In the genomic region with DNA sequence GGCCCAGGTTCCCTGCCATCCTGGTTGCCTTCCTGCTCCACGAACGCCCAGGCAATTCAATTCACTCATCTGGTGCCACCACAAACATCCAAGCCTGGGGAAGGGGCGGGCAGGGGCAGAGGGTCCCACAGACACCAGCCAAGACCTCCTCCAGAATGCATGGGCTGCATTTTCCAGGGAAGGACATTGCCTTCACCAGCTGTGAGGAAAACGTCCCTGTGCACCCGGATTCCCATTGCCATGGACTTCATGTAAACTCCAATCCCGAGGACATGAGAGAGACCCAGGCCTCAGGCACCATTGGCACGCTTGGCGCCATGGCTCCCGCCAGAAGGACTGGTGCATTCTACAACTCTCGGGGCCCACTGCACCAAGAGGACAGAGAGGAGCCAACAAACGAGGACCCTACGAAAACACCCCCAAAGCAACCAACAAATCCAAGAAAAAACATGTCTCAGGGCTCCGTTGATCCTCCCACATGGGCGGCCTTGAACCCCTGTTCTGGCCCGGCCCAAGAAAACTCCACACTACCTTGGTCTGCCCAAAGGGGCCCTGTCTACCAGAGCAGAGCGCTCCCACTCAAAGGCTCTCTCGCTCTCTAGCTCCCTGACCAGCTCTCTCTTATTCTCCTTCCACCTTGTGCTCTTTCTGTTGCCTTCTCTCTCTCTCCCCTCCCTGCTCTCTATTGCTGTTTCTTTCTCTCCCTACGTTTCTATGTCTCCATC, we compare ENCODE assay signal across 29 cellular contexts.
"Had no signal": no experiment of that assay in that cellular context is flagged by ENCODE, and none has a peak within 500 bp of the region (broad histone marks: within the 10 kb centered on the region; RNA-seq: fewer than 3 reads in every experiment).

No MANE protein-coding gene starts in this region.

- H3K36me3 ChIP-seq: left lung, lower lobe of right lung, ovary, right atrium auricular region, stomach, thyroid gland, transverse colon, upper lobe of left lung, vagina had no signal

- H3K27me3 ChIP-seq: left lung, ovary, right atrium auricular region, stomach, testis, thyroid gland, transverse colon, upper lobe of left lung, vagina had no signal

- H3K4me3 ChIP-seq: left lung, lower lobe of right lung, mucosa of descending colon, ovary, right atrium auricular region, skin epidermis, stomach, thyroid gland, transverse colon, upper lobe of left lung, vagina had no signal

- H3K4me1 ChIP-seq: left lung, lower lobe of right lung, right atrium auricular region, stomach, testis, thyroid gland, transverse colon, upper lobe of left lung, vagina had no signal

- H3K36me3 Mint-ChIP-seq: immature natural killer cell had no signal

- H3K27ac ChIP-seq: left lung, lower lobe of right lung, ovary, right atrium auricular region, skin epidermis, stomach, testis, thyroid gland, transverse colon, upper lobe of left lung, vagina had no signal

- H3K4me1 Mint-ChIP-seq: immature natural killer cell, nephron, neural crest cell had no signal

- H3K9me3 ChIP-seq: lower lobe of right lung, ovary, right atrium auricular region, testis, thyroid gland, transverse colon, upper lobe of left lung, vagina had no signal

- H3K4me3 Mint-ChIP-seq: immature natural killer cell; naive thymus-derived CD8-positive, alpha-beta T cell; nephron; neural crest cell; stimulated activated naive B cell treated with anti-CD40 and anti-IgM and Interleukin-4, amounts not matched to agents 10 μg/mL and 1 μg/mL and 100 μg/mL, for 72 hours had no signal

- DNase-seq: hypothalamus; immature natural killer cell; kidney; left colon; left lung; lower lobe of right lung; mesendoderm; midbrain; mucosa of descending colon; naive thymus-derived CD8-positive, alpha-beta T cell; nucleus accumbens; ovary; stimulated activated CD4-positive, alpha-beta T cell treated with anti-CD3 and anti-CD28 coated beads, Interleukin-12 subunit alpha, Interleukin-12 subunit beta, amount 100 ng/mL, for 4 hours; stimulated activated CD4-positive, alpha-beta T cell treated with anti-CD3 and anti-CD28 coated beads, Interleukin-15, amount 100 ng/mL, for 24 hours; stimulated activated CD4-positive, alpha-beta T cell treated with anti-CD3 and anti-CD28 coated beads, Interleukin-2, amount 100 ng/mL, for 24 hours; stimulated activated CD4-positive, alpha-beta T cell treated with anti-CD3 and anti-CD28 coated beads, Interleukin-4, amount 100 ng/mL, for 1 hour; stimulated activated naive B cell treated with anti-CD40 and anti-IgM and Interleukin-4, amounts not matched to agents 10 μg/mL and 1 μg/mL and 100 μg/mL, for 72 hours; stimulated activated naive CD8-positive, alpha-beta T cell treated with anti-CD3 and anti-CD28 coated beads, Interleukin-15, Interleukin-2, amounts not matched to agents 100 U/mL and 50 U/mL, for 24 hours; stomach; testis; thyroid gland; transverse colon had no signal

- H3K27me3 Mint-ChIP-seq: progenitor cell of endocrine pancreas; stimulated activated naive B cell treated with anti-CD40 and anti-IgM and Interleukin-4, amounts not matched to agents 10 μg/mL and 1 μg/mL and 100 μg/mL, for 72 hours had no signal

- H3K27ac Mint-ChIP-seq: immature natural killer cell; naive thymus-derived CD8-positive, alpha-beta T cell; nephron; progenitor cell of endocrine pancreas; stimulated activated naive B cell treated with anti-CD40 and anti-IgM and Interleukin-4, amounts not matched to agents 10 μg/mL and 1 μg/mL and 100 μg/mL, for 72 hours had no signal
